ENCODE assay signal across 8 cellular contexts in genomic region chr3:13046569-13047279, GRCh38. TPM values are rescaled to one million over a fixed set of nuclear protein-coding genes. Genes with fewer than 3 reads are reported as not detected.
A peak's percentile ranks its signal among the peaks of the same experiment; 100 is the strongest.
DNase-seq lines count a peak whose midpoint lies in the region; ATAC-seq and TF ChIP-seq lines count a peak whose summit lies in the region.

No MANE protein-coding gene starts in this region.

- DNase-seq in glutamatergic neuron (peak; percentile 65), NCI-H2196 treated with DMSO at 0.1 percent for 48 hours (lab: John Stamatoyannopoulos, UW; ENCODE audit: unreplicated experiment) (no peak), D341Med (ENCODE audit: low spot score) (no peak), ecto neural progenitor cell (ENCODE audit: low spot score) (no peak)
- DNase-seq in NK-92 treated with Interleukin-12 subunit alpha and Interleukin-12 subunit beta, amount 100 ng/mL, for 24 hours (lab: John Stamatoyannopoulos, UW) = no peak

- H3K27me3 Mint-ChIP-seq in glutamatergic neuron (ENCODE audit: unreplicated experiment) = peaks cover 9% of the 10 kb centered on the region

- H3K36me3 Mint-ChIP-seq in glutamatergic neuron (ENCODE audit: unreplicated experiment) = no peaks in the 10 kb centered on the region

- peak overlapping the region; percentile 91 for H3K27ac Mint-ChIP-seq in glutamatergic neuron (ENCODE audit: unreplicated experiment)

- peak; percentile 26 for ATAC-seq in GM18505 (IDR thresholded peaks at IDR 0.05; ENCODE audit: unreplicated experiment)
- ATAC-seq in GM21447 (IDR thresholded peaks at IDR 0.05; ENCODE audit: unreplicated experiment) = peak; percentile 34
- peak; percentile 22 for ATAC-seq in HG03342 (IDR thresholded peaks at IDR 0.05; ENCODE audit: unreplicated experiment)

- TF ChIP-seq CTCF in glutamatergic neuron (IDR thresholded peaks at IDR 0.05; ENCODE audit: partially characterized antibody, unreplicated experiment) = no peak

- H3K9me3 Mint-ChIP-seq in glutamatergic neuron (ENCODE audit: unreplicated experiment) = peaks cover 13% of the 10 kb centered on the region

- peaks cover 52% of the 10 kb centered on the region for H3K4me1 Mint-ChIP-seq in glutamatergic neuron (ENCODE audit: low read depth, unreplicated experiment)

- TF ChIP-seq POLR2A in GM18505 (IDR thresholded peaks at IDR 0.05; ENCODE audit: borderline replicate concordance, extremely low read depth, insufficient read depth, insufficient read length) = no peak

- peak overlapping the region; percentile 22 for H3K4me3 Mint-ChIP-seq in glutamatergic neuron (ENCODE audit: unreplicated experiment)

RNA-seq across cellular contexts. Expression of gene IQSEC1, which starts 26.5 kb away (rescaled TPM):
- 211 TPM for total RNA-seq in glutamatergic neuron (ENCODE audit: unreplicated experiment)
